Comparison of ENCODE assay signal across 8 cellular contexts in genomic region chr3:141575879-141576743, GRCh38.
DNase-seq lines count a peak whose midpoint lies in the region; ATAC-seq and TF ChIP-seq lines count a peak whose summit lies in the region.

No MANE protein-coding gene starts in this region.

- H3K4me3 ChIP-seq in PC-3 (ENCODE audit: low read length), result no peak overlapping the region

- intact Hi-C loops in PC-3 (cut with micrococcal nuclease), result loop anchor here (1.0 to 10.0 kb wide), 3 partner anchors 162 to 419 kb away; partner anchors contain the start of gene RNF7

- BruUV-seq in PC-3 (replicated peaks; lab: Mats Ljungman, UMichigan), result no TSS peak

- no peak overlapping the region for H2AFZ ChIP-seq in PC-3 (ENCODE audit: low read length)

- no peaks in the 10 kb centered on the region for H3K4me1 ChIP-seq in PC-3 (ENCODE audit: insufficient read depth, low read length)

- no peak overlapping the region for H3K9ac ChIP-seq in PC-3 (ENCODE audit: low read length)

- H3K36me3 ChIP-seq in PC-3 (ENCODE audit: low read depth, low read length), result peaks cover 13% of the 10 kb centered on the region

- H4K20me1 ChIP-seq in PC-3 (ENCODE audit: low read length), result no peaks in the 10 kb centered on the region

- ATAC-seq in activated CD8-positive, alpha-beta memory T cell treated with anti-CD3 and anti-CD28 coated beads, Interleukin-2, amount 10 ng/mL, durations not matched to agents 7 days and 5 days, result peak; percentile 80
- ATAC-seq in HG02885 (IDR thresholded peaks at IDR 0.05; ENCODE audit: poor library complexity, unreplicated experiment), result peak; percentile 68
- ATAC-seq in PC-3, result peak; percentile 48
- ATAC-seq in HG02571 (IDR thresholded peaks at IDR 0.05; ENCODE audit: unreplicated experiment), result no peak

- H3K27me3 ChIP-seq in PC-3 (ENCODE audit: low read length), result no peaks in the 10 kb centered on the region

- peaks cover 47% of the 10 kb centered on the region for H3K36me3 Mint-ChIP-seq in activated CD8-positive, alpha-beta memory T cell treated with anti-CD3 and anti-CD28 coated beads, Interleukin-2, amount 10 ng/mL, durations not matched to agents 7 days and 5 days
- H3K36me3 Mint-ChIP-seq in nephron (ENCODE audit: low read depth), result peaks cover 30% of the 10 kb centered on the region

- H3K9me3 Mint-ChIP-seq in activated CD8-positive, alpha-beta memory T cell treated with anti-CD3 and anti-CD28 coated beads, Interleukin-2, amount 10 ng/mL, durations not matched to agents 7 days and 5 days (ENCODE audit: low read depth), result no peaks in the 10 kb centered on the region
- no peaks in the 10 kb centered on the region for H3K9me3 Mint-ChIP-seq in nephron

- DNase-seq in activated CD8-positive, alpha-beta memory T cell treated with anti-CD3 and anti-CD28 coated beads, Interleukin-2, amount 10 ng/mL, durations not matched to agents 7 days and 5 days, result no peak
- DNase-seq in activated CD8-positive, alpha-beta memory T cell treated with anti-CD3 and anti-CD28 coated beads, Interleukin-2, amount 50 U/mL, for 48 hours, result no peak
- DNase-seq in PC-3 (peak; percentile 24), dermis blood vessel endothelial cell (peak; percentile 60), KG1 (lab: John Stamatoyannopoulos, UW) (no peak)

- H3K4me1 Mint-ChIP-seq in activated CD8-positive, alpha-beta memory T cell treated with anti-CD3 and anti-CD28 coated beads, Interleukin-2, amount 10 ng/mL, durations not matched to agents 7 days and 5 days, result peaks cover 15% of the 10 kb centered on the region
- peaks cover 13% of the 10 kb centered on the region for H3K4me1 Mint-ChIP-seq in nephron

- H3K27me3 Mint-ChIP-seq in activated CD8-positive, alpha-beta memory T cell treated with anti-CD3 and anti-CD28 coated beads, Interleukin-2, amount 10 ng/mL, durations not matched to agents 7 days and 5 days, result no peaks in the 10 kb centered on the region
- no peaks in the 10 kb centered on the region for H3K27me3 Mint-ChIP-seq in nephron (ENCODE audit: low read depth)

- CTCF ChIA-PET in activated CD8-positive, alpha-beta memory T cell treated with anti-CD3 and anti-CD28 coated beads, Interleukin-2, amount 10 ng/mL, durations not matched to agents 7 days and 5 days (lab: Charles Lee), result interaction anchor here (0.6 to 1.6 kb wide), 3 partner anchors 114 to 338 kb away, joined by 3 to 6 read pairs (median 3); no protein-coding TSS in a partner anchor
- CTCF ChIA-PET in PC-3 (lab: Charles Lee), result no interaction called here

- H3K4me2 ChIP-seq in PC-3 (ENCODE audit: low read length), result no peak overlapping the region

- TF ChIP-seq CTCF in PC-3 (conservative IDR thresholded peaks at IDR 0.05; ENCODE audit: low read depth, low read length) (peak; percentile 62), nephron (IDR thresholded peaks at IDR 0.05; ENCODE audit: unreplicated experiment in 3 of 3) (peak; percentile 42 to 65 (median 53))

- no peaks in the 10 kb centered on the region for H3K9me3 ChIP-seq in PC-3 (ENCODE audit: low read length)

- POLR2A ChIA-PET in PC-3 (lab: Charles Lee; ENCODE audit: unreplicated experiment), result no interaction called here

- peak overlapping the region; percentile 79 for H3K27ac Mint-ChIP-seq in activated CD8-positive, alpha-beta memory T cell treated with anti-CD3 and anti-CD28 coated beads, Interleukin-2, amount 10 ng/mL, durations not matched to agents 7 days and 5 days
- peak overlapping the region; percentile 69 to 74 (median 72) for H3K27ac Mint-ChIP-seq in nephron

- peak overlapping the region; percentile 47 for H3K4me3 Mint-ChIP-seq in activated CD8-positive, alpha-beta memory T cell treated with anti-CD3 and anti-CD28 coated beads, Interleukin-2, amount 10 ng/mL, durations not matched to agents 7 days and 5 days
- H3K4me3 Mint-ChIP-seq in nephron, result peak overlapping the region in 1 of 3 experiments; percentile 2

- H3K79me2 ChIP-seq in PC-3 (ENCODE audit: low read length), result no peaks in the 10 kb centered on the region

- no peak overlapping the region for H3K27ac ChIP-seq in PC-3 (ENCODE audit: low read length)

- no peaks in the 10 kb centered on the region for H3F3A ChIP-seq in PC-3 (ENCODE audit: low read length, unreplicated experiment)

- no peaks in the 10 kb centered on the region for H3K9me2 ChIP-seq in PC-3 (replicated peaks; ENCODE audit: low read length)

Comparison
In these comparisons a context has a peak if more than half of its experiments do, and no peak if none do; other contexts are left out.
1. DNase-seq: peak in PC-3 (single experiment) and dermis blood vessel endothelial cell (single experiment); none in activated CD8-positive, alpha-beta memory T cell treated with anti-CD3 and anti-CD28 coated beads, Interleukin-2, amount 10 ng/mL, durations not matched to agents 7 days and 5 days (single experiment), activated CD8-positive, alpha-beta memory T cell treated with anti-CD3 and anti-CD28 coated beads, Interleukin-2, amount 50 U/mL, for 48 hours (single experiment) and KG1 (single experiment).